In genomic region chr1:174963547-174964125, GRCh38 we compare ENCODE assay signal across 11 cellular contexts. TPM values are rescaled to one million over a fixed set of nuclear protein-coding genes. Genes with fewer than 3 reads are reported as not detected.
A peak's percentile ranks its signal among the peaks of the same experiment; 100 is the strongest.
DNase-seq lines count a peak whose midpoint lies in the region; ATAC-seq, FAIRE-seq and TF ChIP-seq lines count a peak whose summit lies in the region.
"Had no signal": no experiment of that assay in that cellular context is flagged by ENCODE, and none has a peak within 500 bp of the region (broad histone marks: within the 10 kb centered on the region; RNA-seq: fewer than 3 reads in every experiment).

No MANE protein-coding gene starts in this region.

- H4K20me1 ChIP-seq in K562 (replicated peaks; ENCODE audit: control insufficient read depth, insufficient read depth, low read length) = no peaks in the 10 kb centered on the region

- H3K27ac ChIP-seq in K562 (ENCODE audit: extremely low read depth, low read depth, low read length) (peak overlapping the region; percentile 88; the same call in 2 of the 3 replicates), rectal smooth muscle tissue (ENCODE audit: low read depth, low read length) (peak overlapping the region; percentile 1)

- no peak for TF ChIP-seq EP300 in K562 (IDR thresholded peaks at IDR 0.05; ENCODE audit: low read length)

- no peak overlapping the region; the same call in 1 of the 2 replicates for H3K4me2 ChIP-seq in K562 (ENCODE audit: insufficient read depth, low read length)
- H3K4me2 ChIP-seq: GM23338 had no signal

- POLR2A ChIA-PET in K562 (lab: Yijun Ruan, JAX) = interaction anchor here (0.6 to 1.6 kb wide), 9 partner anchors 9 to 36 kb away, joined by 3 to 6 read pairs (median 3); no protein-coding TSS in a partner anchor

- H3K4me3 ChIP-seq in K562 (no peak overlapping the region), rectal smooth muscle tissue (ENCODE audit: low read length) (no peak overlapping the region)
- H3K4me3 ChIP-seq: GM23338 had no signal

- ATAC-seq in K562 = no peak
- ATAC-seq in GM21717 (IDR thresholded peaks at IDR 0.05; ENCODE audit: unreplicated experiment) = no peak
- ATAC-seq: GM23338, Panc1 had no signal

- no peak for FAIRE-seq in K562 (lab: Jason Lieb, UNC)

- H3K9ac ChIP-seq in K562 (ENCODE audit: insufficient read depth in 1 of 2, low read depth in 2 of 2, low read length in 2 of 2) = peak overlapping the region in 1 of 2 experiments; percentile 64; a peak in 2 of 4 replicates
- no peak overlapping the region for H3K9ac ChIP-seq in rectal smooth muscle tissue (ENCODE audit: low read length)

- no peaks in the 10 kb centered on the region for H3K9me3 ChIP-seq in K562 (replicated peaks; ENCODE audit: control insufficient read depth, insufficient read depth, low read depth, low read length)

- DNase-seq in NCI-H1417 (lab: John Stamatoyannopoulos, UW) (peak in 2 of 3 experiments; percentile 53 to 69), NCI-H1417 treated with DMSO at 0.1 percent for 48 hours (lab: John Stamatoyannopoulos, UW) (no peak), NCI-H1694 (lab: John Stamatoyannopoulos, UW) (peak; percentile 53), K562 (ENCODE audit: extremely low read depth in 1 of 4, low spot score in 3 of 4) (peak in 1 of 4 experiments; percentile 66), cerebellar cortex (ENCODE audit: low spot score) (no peak), NCI-H2227 treated with DMSO at 0.1 percent for 48 hours (lab: John Stamatoyannopoulos, UW) (no peak)
- DNase-seq: kidney glomerular epithelial cell had no signal

- CTCF ChIA-PET in K562 (lab: Yijun Ruan, JAX; ENCODE audit: low intra/inter-chr PET ratio) = no interaction called here

- TF ChIP-seq CTCF in K562 (IDR thresholded peaks at IDR 0.05 in 2 of 3, conservative IDR thresholded peaks at IDR 0.05 in 1 of 3; ENCODE audit: insufficient read depth in 2 of 3, low read depth in 1 of 3, low read length in 3 of 3) = no peak

- BruUV-seq in K562 (replicated peaks; lab: Mats Ljungman, UMichigan) = no TSS peak

- peak overlapping the region; percentile 78 for H2AFZ ChIP-seq in K562 (ENCODE audit: low read depth, low read length)
- H2AFZ ChIP-seq: GM23338 had no signal

- in situ Hi-C loops in K562 (cut with MboI) = no loop called here

- H3K4me1 ChIP-seq in K562 (replicated peaks in 1 of 2; ENCODE audit: control insufficient read depth in 2 of 2, insufficient read depth in 2 of 2, low read length in 2 of 2) = peaks cover 3 to 43% of the 10 kb centered on the region in 2 experiments; a peak in 4 of 5 replicates
- H3K4me1 ChIP-seq in rectal smooth muscle tissue (ENCODE audit: control insufficient read depth, insufficient read depth, low read length) = peaks cover 12% of the 10 kb centered on the region

- TF ChIP-seq POLR2A in K562 (conservative IDR thresholded peaks at IDR 0.05) = no peak

- H3K9me1 ChIP-seq in K562 (ENCODE audit: control insufficient read depth, insufficient read depth, low read length) = no peaks in the 10 kb centered on the region

- H3K36me3 ChIP-seq in K562 (ENCODE audit: control insufficient read depth, insufficient read depth, low read length) = no peaks in the 10 kb centered on the region
- H3K36me3 ChIP-seq in rectal smooth muscle tissue (ENCODE audit: control insufficient read depth, insufficient read depth, low read length) = no peaks in the 10 kb centered on the region

- no peak for TF ChIP-seq RAD21 in K562 (CRISPR knock-in tag; conservative IDR thresholded peaks at IDR 0.05 in 1 of 2, IDR thresholded peaks at IDR 0.05 in 1 of 2)

- intact Hi-C loops in K562 (cut with micrococcal nuclease) = loop anchor here (2.0 kb wide), 1 partner anchor 35 kb away; the partner anchor contains the start of gene CACYBP

- peaks cover 4% of the 10 kb centered on the region; the same call in 1 of the 3 replicates for H3K79me2 ChIP-seq in K562 (ENCODE audit: control insufficient read depth, insufficient read depth, low read length)

- H3K27me3 ChIP-seq in K562 (ENCODE audit: control insufficient read depth in 2 of 2, insufficient read depth in 2 of 2, low read length in 2 of 2) (no peaks in the 10 kb centered on the region), rectal smooth muscle tissue (ENCODE audit: control insufficient read depth, insufficient read depth, low read length) (no peaks in the 10 kb centered on the region)

- WGBS in K562 (ENCODE audit: insufficient coverage, low coverage, missing lambda C conversion rate) = 7% methylated on average over 2 of the region's 2 CpGs

TF ChIP-seq in K562, 482 proteins besides CTCF, POLR2A, EP300 and RAD21 (continues in another document):
- no peak for TF ChIP-seq SMARCA4 (IDR thresholded peaks at IDR 0.05)
- no peak for TF ChIP-seq PHF8 (IDR thresholded peaks at IDR 0.05; ENCODE audit: borderline replicate concordance, low read length)
- TF ChIP-seq NFIX (CRISPR knock-in tag; IDR thresholded peaks at IDR 0.05; ENCODE audit: low read depth) = peak; percentile 96
- 0 out of 2 replicates have a peak, but pooled peaks have one; percentile 52 for TF ChIP-seq CUX1 (CRISPR knock-in tag; IDR thresholded peaks at IDR 0.05)
- TF ChIP-seq SMAD1 (IDR thresholded peaks at IDR 0.05; ENCODE audit: low read depth, low read length, partially characterized antibody) = peak; percentile 71

RNA-seq across cellular contexts. Expression of gene CACYBP, which starts 36.1 kb away (rescaled TPM):
- 23.3 and 112 TPM in 2 replicates for total RNA-seq in K562 (2011; cell fraction: chromatin; rRNA removed; ENCODE audit: low replicate concordance)
- total RNA-seq in K562 (2011; cell fraction: nucleolus; rRNA removed) = 24.3 and 27.0 TPM in 2 replicates
- 34.6 and 38.8 TPM in 2 replicates for total RNA-seq in K562 (2011; cell fraction: nucleoplasm; rRNA removed)
- 696 and 1,428 TPM in 2 replicates for total RNA-seq in K562 (2014; rRNA removed)
- 461 and 476 TPM in 2 replicates for total RNA-seq in K562 (2014; rRNA removed; fragmentation: Illumina TruSeq; extraction: Trizol)
- total RNA-seq in K562 (2015; rRNA removed; fragmentation: Illumina TruSeq; extraction: Trizol) = 488 and 504 TPM in 2 replicates
- 337 and 346 TPM in 2 replicates for total RNA-seq in K562 (2021)
- polyA plus RNA-seq in K562 (2011; rRNA removed) = 96.9 and 147 TPM in 2 replicates
- 33.9 and 55.7 TPM in 2 replicates for polyA plus RNA-seq in K562 (2011; cell fraction: cytosol; rRNA removed)
- polyA plus RNA-seq in K562 (2011; cell fraction: nucleus; rRNA removed) = 25.6 and 30.5 TPM in 2 replicates
- 217 and 328 TPM in 2 replicates for polyA plus RNA-seq in K562 (2012)
- polyA plus RNA-seq in K562 (2014; fragmentation: Illumina TruSeq; extraction: Trizol) = 455 and 517 TPM in 2 replicates
- polyA plus RNA-seq in K562 (2014; fragmentation: Nextera tagmentation; extraction: Ambion mirVana) = 100 to 1,000 TPM; 468 to 510 TPM
- polyA plus RNA-seq in K562 (2014; rRNA removed) = 1,244 and 1,576 TPM in 2 replicates
- polyA minus RNA-seq in K562 (2011; rRNA and poly(A)+ RNA removed) = 106 and 118 TPM in 2 replicates
- 54.5 and 56.8 TPM in 2 replicates for polyA minus RNA-seq in K562 (2011; cell fraction: cytosol; rRNA and poly(A)+ RNA removed)
- 30.0 and 70.6 TPM in 2 replicates for polyA minus RNA-seq in K562 (2011; cell fraction: nucleus; rRNA and poly(A)+ RNA removed)

RNA-seq across cellular contexts. Expression of gene MRPS14, which starts 59.6 kb away (rescaled TPM):
- total RNA-seq in K562 (2011; cell fraction: chromatin; rRNA removed; ENCODE audit: low replicate concordance) = 21.1 and 37.3 TPM in 2 replicates
- total RNA-seq in K562 (2011; cell fraction: nucleolus; rRNA removed) = 16.8 and 19.3 TPM in 2 replicates
- 28.0 and 54.0 TPM in 2 replicates for total RNA-seq in K562 (2011; cell fraction: nucleoplasm; rRNA removed)
- total RNA-seq in K562 (2014; rRNA removed) (36.2 and 54.9 TPM in 2 replicates), K562 (2014; rRNA removed; fragmentation: Illumina TruSeq; extraction: Trizol) (52.1 and 54.4 TPM in 2 replicates), K562 (2015; rRNA removed; fragmentation: Illumina TruSeq; extraction: Trizol) (32.5 and 38.1 TPM in 2 replicates), K562 (2021) (50.2 and 51.9 TPM in 2 replicates)
- polyA plus RNA-seq in K562 (2011; rRNA removed) (64.1 and 78.2 TPM in 2 replicates), K562 (2014; fragmentation: Illumina TruSeq; extraction: Trizol) (41.6 and 52.1 TPM in 2 replicates), K562 (2014; fragmentation: Nextera tagmentation; extraction: Ambion mirVana) (100 to 1,000 TPM; 215 to 231 TPM), K562 (2014; rRNA removed) (55.3 and 74.1 TPM in 2 replicates)
- 29.7 and 49.3 TPM in 2 replicates for polyA plus RNA-seq in K562 (2011; cell fraction: cytosol; rRNA removed)
- 45.1 and 60.4 TPM in 2 replicates for polyA plus RNA-seq in K562 (2011; cell fraction: nucleus; rRNA removed)
- polyA plus RNA-seq in K562 (2012) = 34.4 and 50.9 TPM in 2 replicates
- polyA minus RNA-seq in K562 (2011; rRNA and poly(A)+ RNA removed) = 36.3 and 40.6 TPM in 2 replicates
- polyA minus RNA-seq in K562 (2011; cell fraction: cytosol; rRNA and poly(A)+ RNA removed) = 11.5 and 13.2 TPM in 2 replicates
- 16.8 and 28.3 TPM in 2 replicates for polyA minus RNA-seq in K562 (2011; cell fraction: nucleus; rRNA and poly(A)+ RNA removed)

Comparison
In these comparisons a context has a peak if more than half of its experiments do, and no peak if none do; other contexts are left out.
1. DNase-seq: peak in NCI-H1417 (2 of 3) and NCI-H1694 (single experiment); none in NCI-H1417 treated with DMSO at 0.1 percent for 48 hours (single experiment), cerebellar cortex (single experiment) and NCI-H2227 treated with DMSO at 0.1 percent for 48 hours (single experiment).